26 cellular contexts compared by ENCODE assay signal in genomic region chr4:154001187-154001586, GRCh38.
"Had no signal": no experiment of that assay in that cellular context is flagged by ENCODE, and none has a peak within 500 bp of the region (broad histone marks: within the 10 kb centered on the region; RNA-seq: fewer than 3 reads in every experiment).

No MANE protein-coding gene starts in this region.

- H3K27me3 ChIP-seq: stomach, suprapubic skin, testis, thyroid gland, tibial artery, tibial nerve, transverse colon, upper lobe of left lung, upper lobe of right lung, uterus, vagina had no signal

- ATAC-seq: stimulated activated effector memory CD8-positive, alpha-beta T cell treated with anti-CD3 and anti-CD28 coated beads, Interleukin-12 subunit alpha, Interleukin-12 subunit beta, amount 100 ng/mL, for 72 hours; stimulated activated memory B cell treated with anti-CD40 and anti-IgM and Interleukin-4, amounts not matched to agents 10 μg/mL and 1 μg/mL and 100 μg/mL, for 72 hours; stimulated activated naive B cell treated with anti-CD40 and anti-IgM and Interleukin-4, amounts not matched to agents 10 μg/mL and 1 μg/mL and 100 μg/mL, for 72 hours; stimulated activated naive CD8-positive, alpha-beta T cell treated with anti-CD3 and anti-CD28 coated beads, Interleukin-15, amount 100 ng/mL, for 72 hours; stimulated activated naive CD8-positive, alpha-beta T cell treated with anti-CD3 and anti-CD28 coated beads, Interleukin-15, Interleukin-2, amounts not matched to agents 100 U/mL and 50 U/mL, for 24 hours; upper lobe of right lung had no signal

- H3K4me3 ChIP-seq: stomach, suprapubic skin, testis, thoracic aorta, thyroid gland, tibial artery, tibial nerve, transverse colon, upper lobe of left lung, upper lobe of right lung, uterus, vagina had no signal

- H3K27ac ChIP-seq: stomach, suprapubic skin, testis, thoracic aorta, thyroid gland, tibial artery, tibial nerve, transverse colon, upper lobe of left lung, upper lobe of right lung, uterus, vagina had no signal

- H3K4me1 ChIP-seq: suprapubic skin, thyroid gland, transverse colon, uterus, vagina had no signal

- DNase-seq: stimulated activated CD4-positive, alpha-beta T cell treated with anti-CD3 and anti-CD28 coated beads, Interleukin-2, amount 100 ng/mL, for 48 hours; stimulated activated CD4-positive, alpha-beta T cell treated with anti-CD3 and anti-CD28 coated beads, Interleukin-4, amount 100 ng/mL, for 1 hour; stimulated activated CD4-positive, alpha-beta T cell treated with anti-CD3 and anti-CD28 coated beads, Interleukin-4, amount 100 ng/mL, for 24 hours; stimulated activated CD4-positive, alpha-beta T cell treated with anti-CD3 and anti-CD28 coated beads, Interleukin-4, amount 100 ng/mL, for 4 hours; stimulated activated CD8-positive, alpha-beta memory T cell treated with anti-CD3 and anti-CD28 coated beads, Interleukin-4, amount 100 ng/mL, for 48 hours; stimulated activated naive B cell treated with anti-CD40 and anti-IgM and Interleukin-4, amounts not matched to agents 10 μg/mL and 1 μg/mL and 100 μg/mL, for 72 hours; stimulated activated naive CD4-positive, alpha-beta T cell; stimulated activated naive CD4-positive, alpha-beta T cell treated with Interleukin-2 at 50 U/mL for 16 hours; stimulated activated naive CD8-positive, alpha-beta T cell treated with anti-CD3 and anti-CD28 coated beads, Interleukin-15, amount 100 ng/mL, for 72 hours; stimulated activated naive CD8-positive, alpha-beta T cell treated with anti-CD3 and anti-CD28 coated beads, Interleukin-15, Interleukin-2, amounts not matched to agents 100 U/mL and 50 U/mL, for 24 hours; stomach; substantia nigra; testis; thyroid gland; tibial artery; transverse colon; trophoblast cell; upper lobe of left lung; upper lobe of right lung; uterus had no signal

- H3K9me3 ChIP-seq: suprapubic skin, testis, thoracic aorta, thyroid gland, tibial artery, transverse colon, uterus, vagina had no signal

- H3K36me3 ChIP-seq: stomach, suprapubic skin, thoracic aorta, thyroid gland, tibial artery, tibial nerve, transverse colon, upper lobe of left lung, upper lobe of right lung, uterus, vagina had no signal
